ENCODE assay signal across 8 cellular contexts in genomic region chr11:10770626-10771254, GRCh38. TPM values are rescaled to one million over a fixed set of nuclear protein-coding genes. Genes with fewer than 3 reads are reported as not detected.
A peak's percentile ranks its signal among the peaks of the same experiment; 100 is the strongest.
DNase-seq lines count a peak whose midpoint lies in the region; ATAC-seq lines count a peak whose summit lies in the region.

No MANE protein-coding gene starts in this region.

- no peak overlapping the region for H3K4me3 Mint-ChIP-seq in activated CD8-positive, alpha-beta T cell treated with anti-CD3 and anti-CD28 coated beads, Interleukin-2, amount 10 ng/mL, durations not matched to agents 7 days and 5 days

- intact Hi-C loops in left cardiac atrium (cut with DNase I) = no loop called here

- H3K27ac Mint-ChIP-seq in activated CD8-positive, alpha-beta T cell treated with anti-CD3 and anti-CD28 coated beads, Interleukin-2, amount 10 ng/mL, durations not matched to agents 7 days and 5 days = no peak overlapping the region

- no peaks in the 10 kb centered on the region for H3K4me1 Mint-ChIP-seq in activated CD8-positive, alpha-beta T cell treated with anti-CD3 and anti-CD28 coated beads, Interleukin-2, amount 10 ng/mL, durations not matched to agents 7 days and 5 days (ENCODE audit: low read depth)

- no peaks in the 10 kb centered on the region for H3K27me3 Mint-ChIP-seq in activated CD8-positive, alpha-beta T cell treated with anti-CD3 and anti-CD28 coated beads, Interleukin-2, amount 10 ng/mL, durations not matched to agents 7 days and 5 days (ENCODE audit: low read depth)

- POLR2A ChIA-PET in activated CD8-positive, alpha-beta T cell treated with anti-CD3 and anti-CD28 coated beads, Interleukin-2, amount 10 ng/mL, durations not matched to agents 7 days and 5 days (lab: Charles Lee) = interaction anchor here (0.9 kb wide), 1 partner anchor 38 kb away, joined by 4 read pairs; the partner anchor contains the start of gene EIF4G2

- peak; percentile 53 for ATAC-seq in activated CD8-positive, alpha-beta T cell treated with anti-CD3 and anti-CD28 coated beads, Interleukin-2, amount 10 ng/mL, durations not matched to agents 7 days and 5 days
- ATAC-seq in left cardiac atrium = peak; percentile 68 to 71
- no peak for ATAC-seq in GM21723 (IDR thresholded peaks at IDR 0.05; ENCODE audit: unreplicated experiment)
- ATAC-seq in GM21360 (IDR thresholded peaks at IDR 0.05; ENCODE audit: unreplicated experiment) = no peak

- no peaks in the 10 kb centered on the region for H3K9me3 Mint-ChIP-seq in activated CD8-positive, alpha-beta T cell treated with anti-CD3 and anti-CD28 coated beads, Interleukin-2, amount 10 ng/mL, durations not matched to agents 7 days and 5 days (ENCODE audit: insufficient read depth)

- peak; percentile 30 for DNase-seq in stimulated activated CD4-positive, alpha-beta T cell treated with anti-CD3 and anti-CD28 coated beads, Interleukin-4, amount 100 ng/mL, for 1 hour
- DNase-seq in stimulated activated CD4-positive, alpha-beta T cell treated with anti-CD3 and anti-CD28 coated beads, Interleukin-2, amount 100 ng/mL, for 48 hours = no peak
- DNase-seq in NAMALWA (ENCODE audit: low spot score) (peak; percentile 67), left cardiac atrium (no peak), smooth muscle cell of the brain vasculature (ENCODE audit: low read depth, low spot score) (peak; percentile 21)
- DNase-seq in activated CD8-positive, alpha-beta T cell treated with anti-CD3 and anti-CD28 coated beads, Interleukin-2, amount 10 ng/mL, durations not matched to agents 7 days and 5 days = peak; percentile 54

- peaks cover 63% of the 10 kb centered on the region for H3K36me3 Mint-ChIP-seq in activated CD8-positive, alpha-beta T cell treated with anti-CD3 and anti-CD28 coated beads, Interleukin-2, amount 10 ng/mL, durations not matched to agents 7 days and 5 days (ENCODE audit: low read depth)

- CTCF ChIA-PET in activated CD8-positive, alpha-beta T cell treated with anti-CD3 and anti-CD28 coated beads, Interleukin-2, amount 10 ng/mL, durations not matched to agents 7 days and 5 days (lab: Charles Lee) = interaction anchor here (0.6 to 5.4 kb wide), 31 partner anchors 10 to 328 kb away, joined by 3 to 78 read pairs (median 5); partner anchors contain the start of genes CTR9 and EIF4G2

RNA-seq across cellular contexts. Expression of gene CTR9, which starts 19.7 kb away (rescaled TPM):
- 10 to 100 TPM; 43.4 to 44.0 TPM for total RNA-seq in activated CD8-positive, alpha-beta T cell treated with anti-CD3 and anti-CD28 coated beads, Interleukin-2, amount 10 ng/mL, durations not matched to agents 7 days and 5 days
- total RNA-seq in left cardiac atrium = 10 to 100 TPM; 22.5 to 24.5 TPM

RNA-seq across cellular contexts. Expression of gene EIF4G2, which starts 38.0 kb away (rescaled TPM):
- total RNA-seq in activated CD8-positive, alpha-beta T cell treated with anti-CD3 and anti-CD28 coated beads, Interleukin-2, amount 10 ng/mL, durations not matched to agents 7 days and 5 days = 100 to 1,000 TPM; 667 to 682 TPM
- 100 to 1,000 TPM; 665 to 793 TPM for total RNA-seq in left cardiac atrium

Comparison
In these comparisons a context has a peak if more than half of its experiments do, and no peak if none do; other contexts are left out.
1. DNase-seq: peak in stimulated activated CD4-positive, alpha-beta T cell treated with anti-CD3 and anti-CD28 coated beads, Interleukin-4, amount 100 ng/mL, for 1 hour (single experiment), NAMALWA (single experiment), activated CD8-positive, alpha-beta T cell treated with anti-CD3 and anti-CD28 coated beads, Interleukin-2, amount 10 ng/mL, durations not matched to agents 7 days and 5 days (single experiment) and smooth muscle cell of the brain vasculature (single experiment); none in stimulated activated CD4-positive, alpha-beta T cell treated with anti-CD3 and anti-CD28 coated beads, Interleukin-2, amount 100 ng/mL, for 48 hours (0 of 2) and left cardiac atrium (single experiment).
2. ATAC-seq: peak in activated CD8-positive, alpha-beta T cell treated with anti-CD3 and anti-CD28 coated beads, Interleukin-2, amount 10 ng/mL, durations not matched to agents 7 days and 5 days (single experiment) and left cardiac atrium (2 of 2); none in GM21723 (single experiment) and GM21360 (single experiment).